Comparison of ENCODE assay signal across 8 cellular contexts in genomic region chr10:122342293-122343134, GRCh38. TPM values are rescaled to one million over a fixed set of nuclear protein-coding genes. Genes with fewer than 3 reads are reported as not detected.
DNase-seq lines count a peak whose midpoint lies in the region; ATAC-seq, FAIRE-seq and TF ChIP-seq lines count a peak whose summit lies in the region.

No MANE protein-coding gene starts in this region.

- ATAC-seq in GM18909 (IDR thresholded peaks at IDR 0.05; ENCODE audit: poor library complexity, unreplicated experiment) = no peak

- FAIRE-seq in RCC 7860 (lab: Jason Lieb, UNC) = peak; percentile 70

- peak; percentile 57; the same call in 1 of the 2 replicates for TF ChIP-seq CTCF in GM12874 (IDR thresholded peaks at IDR 0.05; ENCODE audit: insufficient read depth, low read depth, low read length)
- peak in 2 of 3 experiments; percentile 62 to 79 for TF ChIP-seq CTCF in vagina (IDR thresholded peaks at IDR 0.05)

- no peaks in the 10 kb centered on the region for H3K27me3 ChIP-seq in vagina

- no peaks in the 10 kb centered on the region for H3K36me3 ChIP-seq in vagina

- DNase-seq in 8988T (peak; percentile 34), RCC 7860 (ENCODE audit: low spot score) (peak; percentile 15), germinal center (ENCODE audit: low spot score) (peak; percentile 36), pons (ENCODE audit: low spot score) (peak; percentile 90), vagina (ENCODE audit: extremely low spot score in 2 of 2) (peak in 1 of 2 donors; percentile 83)
- DNase-seq in activated naive CD4-positive, alpha-beta T cell (lab: John Stamatoyannopoulos, UW) = peak; percentile 3 to 47 (median 25)

- H3K9me3 ChIP-seq in vagina = no peaks in the 10 kb centered on the region

- H3K27ac ChIP-seq in vagina = no peak overlapping the region

- no peak overlapping the region for H3K4me3 ChIP-seq in vagina

- TF ChIP-seq POLR2A in vagina (IDR thresholded peaks at IDR 0.05) = no peak

- peaks cover 27% of the 10 kb centered on the region for H3K4me1 ChIP-seq in vagina

- intact Hi-C loops in vagina (cut with DNase I) = loop anchor here (1.0 kb wide), 1 partner anchor 223 kb away; no protein-coding TSS in a partner anchor

RNA-seq across cellular contexts. Expression of gene PLEKHA1, which starts 32.0 kb away (rescaled TPM):
- 28.7 TPM for total RNA-seq in vagina
